ENCODE assay signal across 9 cellular contexts in the genomic region with DNA sequence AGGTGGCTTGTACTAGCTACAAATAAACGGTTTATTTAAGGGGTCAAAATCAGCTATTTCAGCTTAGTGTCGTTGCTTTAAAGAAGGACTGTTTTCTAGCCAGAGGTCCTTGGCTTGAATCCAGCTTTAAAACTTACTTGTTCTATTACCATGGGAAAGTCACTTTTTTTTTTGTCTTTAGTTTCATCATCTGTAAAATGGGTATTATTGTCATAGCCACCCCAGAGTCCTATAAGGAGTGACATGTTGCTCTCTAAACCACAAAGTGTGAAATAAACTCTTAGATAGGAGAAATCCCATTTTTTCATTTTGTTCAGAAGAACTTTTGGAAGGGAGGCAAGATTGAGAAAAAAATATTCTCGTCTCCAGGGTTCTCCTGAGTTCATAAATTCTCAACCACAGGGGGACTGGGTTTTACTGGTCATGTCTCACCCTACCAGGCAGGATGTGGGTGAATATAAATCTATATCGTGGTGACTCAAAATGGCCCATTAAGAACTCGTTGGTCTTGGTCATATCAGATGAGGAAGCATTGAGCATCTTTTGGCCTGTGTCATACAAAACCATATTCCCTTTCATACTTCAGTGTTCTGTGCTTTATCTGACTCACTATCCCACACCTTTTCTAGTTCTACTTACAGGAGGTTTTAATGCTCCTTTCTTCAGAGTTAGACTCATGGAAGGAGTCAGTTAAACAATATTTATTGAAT.
A peak's percentile ranks its signal among the peaks of the same experiment; 100 is the strongest.
DNase-seq lines count a peak whose midpoint lies in the region; ATAC-seq and TF ChIP-seq lines count a peak whose summit lies in the region.
"Had no signal": no experiment of that assay in that cellular context is flagged by ENCODE, and none has a peak within 500 bp of the region (broad histone marks: within the 10 kb centered on the region; RNA-seq: fewer than 3 reads in every experiment).

No MANE protein-coding gene starts in this region.

- no peak overlapping the region for H2AK5ac ChIP-seq in trophoblast cell (ENCODE audit: low read length)

- no peak overlapping the region for H4K8ac ChIP-seq in trophoblast cell (ENCODE audit: low read depth, low read length)

- peak overlapping the region; percentile 34 for H3K27ac Mint-ChIP-seq in central memory CD8-positive, alpha-beta T cell (ENCODE audit: low read depth)

- H3K4me1 ChIP-seq in trophoblast cell (ENCODE audit: control insufficient read depth in 1 of 2, insufficient read depth in 2 of 2, low read length in 2 of 2): peaks cover 0 to 4% of the 10 kb centered on the region in 2 experiments

- no peaks in the 10 kb centered on the region for H3K27me3 Mint-ChIP-seq in central memory CD8-positive, alpha-beta T cell

- peak; percentile 76 for ATAC-seq in GM21381 (IDR thresholded peaks at IDR 0.05; ENCODE audit: unreplicated experiment)
- ATAC-seq in HG03521 (IDR thresholded peaks at IDR 0.05; ENCODE audit: unreplicated experiment): peak; percentile 82
- ATAC-seq in central memory CD8-positive, alpha-beta T cell (replicated peaks; ENCODE audit: extremely low read depth, poor library complexity, severe bottlenecking): peak; percentile 39
- ATAC-seq: HCT116 had no signal

- no peak overlapping the region for H2BK120ac ChIP-seq in trophoblast cell (ENCODE audit: insufficient read depth, low read length, poor library complexity)

- H4K91ac ChIP-seq in trophoblast cell (ENCODE audit: low read depth, low read length): no peak overlapping the region

- H3K9me3 Mint-ChIP-seq in central memory CD8-positive, alpha-beta T cell: peaks cover 10% of the 10 kb centered on the region

- no peak overlapping the region for H3K18ac ChIP-seq in trophoblast cell (ENCODE audit: low read length)

- peaks cover 34% of the 10 kb centered on the region for H3K4me1 Mint-ChIP-seq in central memory CD8-positive, alpha-beta T cell

- no peaks in the 10 kb centered on the region for H3K79me1 ChIP-seq in trophoblast cell (ENCODE audit: low read length)

- no peak overlapping the region for H2AFZ ChIP-seq in trophoblast cell (ENCODE audit: insufficient read depth, low read length, poor library complexity)

- TF ChIP-seq CTCF in GM12865 (IDR thresholded peaks at IDR 0.05; ENCODE audit: insufficient read depth, low read depth, low read length, missing control alignments): no peak

- H2BK5ac ChIP-seq in trophoblast cell (ENCODE audit: low read depth, low read length, poor library complexity): no peak overlapping the region

- H3K27me3 ChIP-seq in trophoblast cell (ENCODE audit: insufficient read depth, low read length): no peaks in the 10 kb centered on the region

- WGBS in trophoblast cell (ENCODE audit: extremely low coverage, insufficient coverage, insufficient read length): no CpG with 5 or more reads among the region's 5 CpGs

- no peak overlapping the region for H2BK12ac ChIP-seq in trophoblast cell (ENCODE audit: low read length)

- no peak overlapping the region for H4K12ac ChIP-seq in trophoblast cell (ENCODE audit: low read depth, low read length)

- H3K23ac ChIP-seq in trophoblast cell (ENCODE audit: low read length): no peak overlapping the region

- no peaks in the 10 kb centered on the region for H3K9me3 ChIP-seq in trophoblast cell (ENCODE audit: insufficient read depth, low read depth, low read length)

- no peaks in the 10 kb centered on the region for H3K36me3 Mint-ChIP-seq in central memory CD8-positive, alpha-beta T cell (ENCODE audit: insufficient read depth)

- H3K14ac ChIP-seq in trophoblast cell (ENCODE audit: low read length): no peak overlapping the region

- H3K4me2 ChIP-seq in trophoblast cell (ENCODE audit: low read length): no peak overlapping the region

- H3K4me3 Mint-ChIP-seq in central memory CD8-positive, alpha-beta T cell: peak overlapping the region; percentile 39

- H3K4ac ChIP-seq in trophoblast cell (ENCODE audit: low read depth, low read length): no peak overlapping the region

- no peaks in the 10 kb centered on the region for H3K36me3 ChIP-seq in trophoblast cell (ENCODE audit: control insufficient read depth in 1 of 2, insufficient read depth in 2 of 2, low read length in 2 of 2)

- no peaks in the 10 kb centered on the region for H3K79me2 ChIP-seq in trophoblast cell (ENCODE audit: control insufficient read depth, insufficient read depth, low read length, poor library complexity)

- H3K9ac ChIP-seq in trophoblast cell (ENCODE audit: low read length): no peak overlapping the region

- no peak overlapping the region for H3K27ac ChIP-seq in trophoblast cell (ENCODE audit: low read depth, low read length)

- no peak overlapping the region for H3K4me3 ChIP-seq in GM12865 (ENCODE audit: low read depth, low read length)
- no peak overlapping the region for H3K4me3 ChIP-seq in trophoblast cell (ENCODE audit: low read depth, low read length)

- DNase-seq in GM12865 (ENCODE audit: low read depth) (peak; percentile 86), NCI-H1105 (lab: John Stamatoyannopoulos, UW) (no peak), NCI-H2196 treated with DMSO at 0.1 percent for 48 hours (lab: John Stamatoyannopoulos, UW; ENCODE audit: unreplicated experiment) (no peak), NCI-H1930 (lab: John Stamatoyannopoulos, UW) (no peak), trophoblast cell (no peak)
- DNase-seq in central memory CD8-positive, alpha-beta T cell (ENCODE audit: low spot score in 2 of 2): no peak
